Comparison of ENCODE assay signal across 9 cellular contexts in genomic region chr18:55421612-55422381, GRCh38.
DNase-seq lines count a peak whose midpoint lies in the region; ATAC-seq, FAIRE-seq and TF ChIP-seq lines count a peak whose summit lies in the region.
"Had no signal": no experiment of that assay in that cellular context is flagged by ENCODE, and none has a peak within 500 bp of the region (broad histone marks: within the 10 kb centered on the region; RNA-seq: fewer than 3 reads in every experiment).

No MANE protein-coding gene starts in this region.

- H3K14ac ChIP-seq in H1 (ENCODE audit: insufficient read length): no peak overlapping the region

- no peak for TF ChIP-seq EP300 in H1 (IDR thresholded peaks at IDR 0.05; ENCODE audit: borderline replicate concordance in 1 of 2, low read depth in 2 of 2, low read length in 2 of 2)

- H2BK20ac ChIP-seq in H1 (ENCODE audit: low read length): no peak overlapping the region

- no peak for TF ChIP-seq CTCF in H1 (IDR thresholded peaks at IDR 0.05; ENCODE audit: control extremely low read depth in 1 of 3, insufficient read depth in 1 of 3, low read depth in 1 of 3, low read length in 3 of 3)

- H3K4me3 ChIP-seq in ACC112 (ENCODE audit: low read depth, low read length) (peak overlapping the region; percentile 89), H1 (ENCODE audit: extremely low read depth in 1 of 4, insufficient read depth in 2 of 4, low read depth in 3 of 4, low read length in 4 of 4) (no peak overlapping the region), muscle layer of duodenum (ENCODE audit: low read depth in 1 of 2, low read length in 2 of 2) (peak overlapping the region; percentile 54 to 62)

- H3K79me1 ChIP-seq in H1 (ENCODE audit: low read depth, low read length): peaks cover 7% of the 10 kb centered on the region

- H3K4ac ChIP-seq in H1 (replicated peaks; ENCODE audit: insufficient read length, low read depth, low read length): no peak overlapping the region

- peaks cover 32% of the 10 kb centered on the region for H3K4me1 ChIP-seq in ACC112 (ENCODE audit: control insufficient read depth, insufficient read depth, low read length, unreplicated experiment)
- H3K4me1 ChIP-seq in H1 (replicated peaks in 1 of 4; ENCODE audit: control insufficient read depth in 3 of 4, insufficient read depth in 4 of 4, low read length in 3 of 4): peaks cover 9 to 37% (median 21%) of the 10 kb centered on the region in 4 experiments
- peaks cover under 1 to 8% of the 10 kb centered on the region in 2 donors for H3K4me1 ChIP-seq in muscle layer of duodenum (ENCODE audit: control insufficient read depth in 1 of 2, insufficient read depth in 2 of 2, low read length in 2 of 2)

- H3K56ac ChIP-seq in H1 (replicated peaks; ENCODE audit: insufficient read length, low read depth, low read length): peak overlapping the region; percentile 60

- H3K23ac ChIP-seq in H1 (ENCODE audit: insufficient read length): no peak overlapping the region

- peak overlapping the region; percentile 18 for H2BK120ac ChIP-seq in H1 (replicated peaks; ENCODE audit: low read depth, low read length)

- no peaks in the 10 kb centered on the region; the same call in 1 of the 2 replicates for H3K23me2 ChIP-seq in H1 (ENCODE audit: low read depth, low read length)

- H3K9me3 ChIP-seq in H1 (ENCODE audit: insufficient read depth in 2 of 2, low read depth in 1 of 2, low read length in 1 of 2) (no peaks in the 10 kb centered on the region), muscle layer of duodenum (ENCODE audit: control insufficient read depth in 1 of 2, low read length in 2 of 2) (no peaks in the 10 kb centered on the region)

- CTCF ChIA-PET in H1 (lab: Charles Lee; ENCODE audit: partially characterized antibody): interaction anchor here (0.9 to 1.2 kb wide), 3 partner anchors 10 to 358 kb away, joined by 3 to 4 read pairs (median 4); no protein-coding TSS in a partner anchor

- H2AFZ ChIP-seq in ACC112 (ENCODE audit: low read length, unreplicated experiment) (peak overlapping the region; percentile 86), H1 (ENCODE audit: low read length) (no peak overlapping the region)

- H4K20me1 ChIP-seq in H1 (replicated peaks in 1 of 2; ENCODE audit: control insufficient read depth in 1 of 2, insufficient read depth in 2 of 2, low read length in 2 of 2): peaks cover 0 to 1% of the 10 kb centered on the region in 2 experiments

- H2AK5ac ChIP-seq in H1 (ENCODE audit: low read depth, low read length): no peak overlapping the region

- 70% methylated on average over 7 of the region's 8 CpGs; no CpG with 5 or more reads in 1 of the 2 experiments for WGBS in H1 (ENCODE audit: extremely low coverage in 1 of 2, insufficient coverage in 1 of 2, insufficient read length in 1 of 2, insufficient replicate concordance in 2 of 2, low coverage in 1 of 2, low lambda C conversion rate in 2 of 2, missing lambda C conversion rate in 1 of 2), 2 experiments

- no peak overlapping the region for H4K91ac ChIP-seq in H1 (replicated peaks; ENCODE audit: insufficient read length, low read length)

- no peak overlapping the region for H4K8ac ChIP-seq in H1 (ENCODE audit: extremely low read depth, insufficient read depth, low read length)

- peak overlapping the region; percentile 20; the same call in 1 of the 2 replicates for H3K18ac ChIP-seq in H1 (ENCODE audit: extremely low read depth, low read length)

- H3K4me2 ChIP-seq in H1 (ENCODE audit: insufficient read depth in 1 of 2, low read depth in 2 of 2, low read length in 2 of 2): no peak overlapping the region; a peak in 1 of 4 replicates

- ATAC-seq in HG02678 (IDR thresholded peaks at IDR 0.05; ENCODE audit: unreplicated experiment) (no peak), HG03460 (IDR thresholded peaks at IDR 0.05; ENCODE audit: unreplicated experiment) (no peak), GM21717 (IDR thresholded peaks at IDR 0.05; ENCODE audit: unreplicated experiment) (no peak)

- H4K5ac ChIP-seq in H1 (ENCODE audit: insufficient read length, low read depth, low read length): no peak overlapping the region

- peak; percentile 7 for FAIRE-seq in H1 (lab: Jason Lieb, UNC)

- H3K36me3 ChIP-seq in ACC112 (ENCODE audit: insufficient read depth, low read length) (no peaks in the 10 kb centered on the region), H1 (ENCODE audit: control insufficient read depth in 2 of 4, insufficient read depth in 4 of 4, low read length in 3 of 4) (no peaks in the 10 kb centered on the region), muscle layer of duodenum (ENCODE audit: control insufficient read depth in 1 of 2, insufficient read depth in 2 of 2, low read length in 2 of 2) (no peaks in the 10 kb centered on the region)

- no peak overlapping the region for H2BK12ac ChIP-seq in H1 (ENCODE audit: low read depth, low read length)

- peaks cover 47% of the 10 kb centered on the region for H3K79me2 ChIP-seq in ACC112 (ENCODE audit: control insufficient read depth, insufficient read depth, low read length, unreplicated experiment)
- H3K79me2 ChIP-seq in H1 (ENCODE audit: control insufficient read depth in 1 of 2, insufficient read depth in 2 of 2, low read length in 2 of 2): peaks cover 0 to 96% of the 10 kb centered on the region in 2 experiments; a peak in 3 of 4 replicates

- TF ChIP-seq RAD21 in H1 (IDR thresholded peaks at IDR 0.05 in 1 of 2, conservative IDR thresholded peaks at IDR 0.05 in 1 of 2; ENCODE audit: low read depth in 2 of 2, low read length in 2 of 2): no peak

- POLR2A ChIA-PET in H1 (lab: Charles Lee; ENCODE audit: partially characterized antibody): no interaction called here

- TF ChIP-seq POLR2A in H1 (IDR thresholded peaks at IDR 0.05; ENCODE audit: control extremely low read depth in 1 of 2, low read depth in 2 of 2, low read length in 2 of 2): no peak

- H3K27ac ChIP-seq in ACC112 (ENCODE audit: low read depth, low read length) (peak overlapping the region; percentile 73), H1 (ENCODE audit: low read depth, low read length) (no peak overlapping the region), muscle layer of duodenum (ENCODE audit: low read length) (peak overlapping the region; percentile 89)

- H3K9ac ChIP-seq in H1 (replicated peaks in 1 of 4; ENCODE audit: extremely low read depth in 1 of 4, low read depth in 3 of 4, low read length in 3 of 4): no peak overlapping the region

- H3K27me3 ChIP-seq in ACC112 (ENCODE audit: insufficient read depth, low read length): no peaks in the 10 kb centered on the region
- no peaks in the 10 kb centered on the region for H3K27me3 ChIP-seq in H1 (replicated peaks in 1 of 4; ENCODE audit: control insufficient read depth in 3 of 4, extremely low read depth in 1 of 4, insufficient read depth in 3 of 4, low read length in 3 of 4)
- no peaks in the 10 kb centered on the region for H3K27me3 ChIP-seq in muscle layer of duodenum (ENCODE audit: low read depth, low read length)

- DNase-seq in NCI-H146 treated with DMSO at 0.1 percent for 48 hours (lab: John Stamatoyannopoulos, UW; ENCODE audit: unreplicated experiment) (peak; percentile 62), H1 (ENCODE audit: low read depth in 1 of 2, low spot score in 2 of 2) (no peak)
- DNase-seq in activated CD4-positive, alpha-beta T cell treated with anti-CD3 and anti-CD28 coated beads for 48 hours: no peak
- DNase-seq: activated CD4-positive, alpha-beta memory T cell treated with anti-CD3 and anti-CD28 coated beads for 36 hours had no signal

- no peak overlapping the region for H2BK15ac ChIP-seq in H1 (ENCODE audit: low read length)

- H2BK5ac ChIP-seq in H1 (ENCODE audit: low read depth, low read length): no peak overlapping the region

TF ChIP-seq in H1, 55 proteins besides CTCF, POLR2A, EP300 and RAD21:
- TF ChIP-seq KDM1A (IDR thresholded peaks at IDR 0.05; ENCODE audit: borderline replicate concordance, low read length): no peak
- TF ChIP-seq HDAC6 (IDR thresholded peaks at IDR 0.05; ENCODE audit: low read depth, low read length): no peak
- no peak for TF ChIP-seq ATF3 (IDR thresholded peaks at IDR 0.05; ENCODE audit: insufficient read depth, low read depth, low read length)
- TF ChIP-seq GABPA (IDR thresholded peaks at IDR 0.05; ENCODE audit: borderline replicate concordance, insufficient read depth, low read length): no peak
- TF ChIP-seq CBX5 (IDR thresholded peaks at IDR 0.05; ENCODE audit: low read depth, low read length): no peak
- no peak for TF ChIP-seq TBP (IDR thresholded peaks at IDR 0.05; ENCODE audit: low read depth, low read length)
- no peak for TF ChIP-seq RBBP5 (IDR thresholded peaks at IDR 0.05; ENCODE audit: borderline replicate concordance, low read depth, low read length)
- TF ChIP-seq SIX5 (IDR thresholded peaks at IDR 0.05; ENCODE audit: low read depth, low read length): no peak
- no peak for TF ChIP-seq JUN (IDR thresholded peaks at IDR 0.05; ENCODE audit: low read depth, low read length)
- no peak for TF ChIP-seq TAF7 (optimal IDR thresholded peaks at IDR 0.05; ENCODE audit: borderline replicate concordance, low read depth, low read length)
- TF ChIP-seq CHD2 (IDR thresholded peaks at IDR 0.05; ENCODE audit: low read length): no peak
- no peak for TF ChIP-seq MAX (IDR thresholded peaks at IDR 0.05)

Comparison
In these comparisons a context has a peak if more than half of its experiments do, and no peak if none do; other contexts are left out.
1. H3K4me3 ChIP-seq: peak in ACC112 (single experiment) and muscle layer of duodenum (2 of 2); none in H1 (0 of 4).